ENCODE assay signal across 14 cellular contexts in the genomic region with DNA sequence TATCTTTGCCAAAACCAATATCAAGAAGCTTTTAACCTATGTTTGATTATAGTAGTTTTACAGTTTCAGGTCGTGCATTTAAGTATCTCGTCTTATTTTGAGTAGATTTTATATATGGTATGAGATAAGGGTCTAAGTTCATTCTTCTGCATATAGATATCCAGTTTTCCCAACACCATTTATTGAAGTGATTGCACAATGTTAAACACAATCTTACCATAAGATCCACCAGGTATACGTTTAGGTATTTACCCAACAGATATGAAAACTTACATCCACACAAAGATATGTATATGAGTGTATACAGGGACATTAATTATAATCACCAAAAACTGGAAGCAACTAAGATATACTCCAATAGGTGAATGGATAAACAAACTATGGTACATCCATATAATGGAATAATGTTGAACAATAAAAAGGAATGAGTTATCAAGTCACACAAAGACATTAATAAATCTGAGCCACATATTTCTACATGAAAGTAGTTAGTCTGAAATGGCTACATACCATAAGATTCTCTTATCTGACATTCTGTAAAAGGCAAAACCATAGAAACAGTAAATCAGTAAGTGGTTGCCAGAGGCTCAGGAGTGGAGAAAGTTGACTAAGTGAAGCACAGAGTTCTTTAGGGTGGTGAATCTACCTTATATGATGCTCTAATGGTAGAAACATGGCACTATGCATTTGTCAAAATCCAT.
DNase-seq lines count a peak whose midpoint lies in the region; ATAC-seq and TF ChIP-seq lines count a peak whose summit lies in the region.
"Had no signal": no experiment of that assay in that cellular context is flagged by ENCODE, and none has a peak within 500 bp of the region (broad histone marks: within the 10 kb centered on the region; RNA-seq: fewer than 3 reads in every experiment).

No MANE protein-coding gene starts in this region.

- H2BK12ac ChIP-seq in mesenchymal stem cell (ENCODE audit: low read length in 2 of 2): no peak overlapping the region

- H2BK120ac ChIP-seq in IMR-90 (ENCODE audit: low read depth, low read length): peak overlapping the region; percentile 83; the same call in 1 of the 2 replicates
- no peak overlapping the region for H2BK120ac ChIP-seq in mesenchymal stem cell (ENCODE audit: low read depth, low read length)

- H2AFZ ChIP-seq in IMR-90 (replicated peaks; ENCODE audit: low read length, poor library complexity): no peak overlapping the region
- H2AFZ ChIP-seq in mesenchymal stem cell (ENCODE audit: low read depth, low read length): no peak overlapping the region

- no peaks in the 10 kb centered on the region for H4K20me1 ChIP-seq in IMR-90 (ENCODE audit: insufficient read depth, low read length)
- H4K20me1 ChIP-seq: BLaER1 treated with 17β-estradiol and CSF1 and Interleukin-3, amounts not matched to agents 10 nM and 100 nM had no signal

- WGBS in IMR-90 (ENCODE audit: extremely low coverage in 2 of 2, insufficient read length in 1 of 2), 2 experiments: no CpG with 5 or more reads among the region's 3 CpGs
- no CpG with 5 or more reads among the region's 3 CpGs for WGBS in mesenchymal stem cell
- WGBS in ovary, 3 donors: 80 to 83% (median 82%) methylated on average over 3 of the region's 3 CpGs

- peak overlapping the region; percentile 86; the same call in 1 of the 2 replicates for H3K18ac ChIP-seq in IMR-90 (ENCODE audit: low read depth, low read length)
- H3K18ac ChIP-seq in mesenchymal stem cell (ENCODE audit: low read depth in 1 of 2, low read length in 2 of 2): no peak overlapping the region

- ATAC-seq in IMR-90 (ENCODE audit: low read depth) (no peak), HG03025 (IDR thresholded peaks at IDR 0.05; ENCODE audit: low FRiP score, unreplicated experiment) (no peak)
- ATAC-seq: CD8-positive, alpha-beta T cell; GM12878 had no signal

- POLR2A ChIA-PET in IMR-90 (lab: Charles Lee; ENCODE audit: unreplicated experiment): no interaction called here

- H3K23ac ChIP-seq in IMR-90 (ENCODE audit: low read depth, low read length) (no peak overlapping the region), mesenchymal stem cell (ENCODE audit: low read length in 2 of 2) (no peak overlapping the region)

- dilution Hi-C loops in IMR-90 (cut with HindIII; ENCODE audit: low sequenced_read_pairs, unreplicated experiment): no loop called here

- no peak overlapping the region for H3K9ac ChIP-seq in IMR-90 (ENCODE audit: low read depth, low read length)
- no peak overlapping the region for H3K9ac ChIP-seq in mesenchymal stem cell (ENCODE audit: low read length)
- H3K9ac ChIP-seq: BLaER1 treated with 17β-estradiol and CSF1 and Interleukin-3, amounts not matched to agents 10 nM and 100 nM had no signal

- no peak overlapping the region for H3K4ac ChIP-seq in IMR-90 (ENCODE audit: low read depth, low read length)
- no peak overlapping the region for H3K4ac ChIP-seq in mesenchymal stem cell (ENCODE audit: low read depth in 1 of 2, low read length in 2 of 2)

- in situ Hi-C loops in IMR-90 (cut with MboI; ENCODE audit: low sequenced_read_pairs): no loop called here

- H4K8ac ChIP-seq in IMR-90 (ENCODE audit: low read depth in 2 of 2, low read length in 2 of 2): no peak overlapping the region
- no peak overlapping the region for H4K8ac ChIP-seq in mesenchymal stem cell (ENCODE audit: low read length)

- peak overlapping the region; percentile 61 for H2BK20ac ChIP-seq in IMR-90 (ENCODE audit: low read depth, low read length)

- TF ChIP-seq CTCF in IMR-90 (conservative IDR thresholded peaks at IDR 0.05; ENCODE audit: low read depth, low read length) (no peak), ovary (IDR thresholded peaks at IDR 0.05) (no peak)

- no peak overlapping the region; the same call in 1 of the 2 replicates for H4K5ac ChIP-seq in IMR-90 (ENCODE audit: low read depth, low read length)

- H3K4me3 ChIP-seq in IMR-90 (ENCODE audit: insufficient read depth, low read depth, low read length) (no peak overlapping the region), mesenchymal stem cell (ENCODE audit: insufficient read depth in 1 of 2, low read depth in 1 of 2, low read length in 2 of 2) (no peak overlapping the region), ovary (no peak overlapping the region)
- H3K4me3 ChIP-seq: BLaER1 treated with 17β-estradiol and CSF1 and Interleukin-3, amounts not matched to agents 10 nM and 100 nM; GM12878; HAP-1 had no signal

- H2BK15ac ChIP-seq in IMR-90 (ENCODE audit: low read depth, low read length): no peak overlapping the region
- no peak overlapping the region for H2BK15ac ChIP-seq in mesenchymal stem cell (ENCODE audit: low read depth, poor library complexity, severe bottlenecking)

- TF ChIP-seq EP300 in ovary (IDR thresholded peaks at IDR 0.05): no peak

- CTCF ChIA-PET in IMR-90 (lab: Yijun Ruan, JAX): no interaction called here

- H3K27ac ChIP-seq in IMR-90 (ENCODE audit: insufficient read depth, low read length): no peak overlapping the region
- peak overlapping the region; percentile 29 for H3K27ac ChIP-seq in mesenchymal stem cell (ENCODE audit: low read length, poor library complexity, severe bottlenecking)
- H3K27ac ChIP-seq in ovary: no peak overlapping the region
- H3K27ac ChIP-seq: BLaER1 treated with 17β-estradiol and CSF1 and Interleukin-3, amounts not matched to agents 10 nM and 100 nM; HL-60 had no signal

- peak overlapping the region; percentile 30; the same call in 1 of the 2 replicates for H3K4me2 ChIP-seq in IMR-90 (ENCODE audit: low read depth, low read length)
- H3K4me2 ChIP-seq in mesenchymal stem cell (ENCODE audit: low read length, poor library complexity, severe bottlenecking): no peak overlapping the region
- H3K4me2 ChIP-seq: BLaER1 treated with 17β-estradiol and CSF1 and Interleukin-3, amounts not matched to agents 10 nM and 100 nM had no signal

- no peak for TF ChIP-seq RAD21 in IMR-90 (IDR thresholded peaks at IDR 0.05; ENCODE audit: low read length)

- peaks cover 4% of the 10 kb centered on the region for H3K9me3 ChIP-seq in IMR-90 (ENCODE audit: control insufficient read depth, insufficient read depth, low read length)
- H3K9me3 ChIP-seq in mesenchymal stem cell (ENCODE audit: control insufficient read depth, low read length): no peaks in the 10 kb centered on the region
- H3K9me3 ChIP-seq in ovary: no peaks in the 10 kb centered on the region
- H3K9me3 ChIP-seq: BLaER1 treated with 17β-estradiol and CSF1 and Interleukin-3, amounts not matched to agents 10 nM and 100 nM had no signal

- H3K56ac ChIP-seq in IMR-90 (ENCODE audit: extremely low read depth, insufficient read depth, low read length): no peak overlapping the region

- peaks cover 6% of the 10 kb centered on the region; the same call in 1 of the 2 replicates for H3K4me1 ChIP-seq in IMR-90 (ENCODE audit: control insufficient read depth, insufficient read depth, low read length)
- no peaks in the 10 kb centered on the region for H3K4me1 ChIP-seq in mesenchymal stem cell (ENCODE audit: control insufficient read depth, insufficient read depth, low read depth, low read length)
- no peaks in the 10 kb centered on the region for H3K4me1 ChIP-seq in ovary (ENCODE audit: insufficient read depth)
- H3K4me1 ChIP-seq: BLaER1 treated with 17β-estradiol and CSF1 and Interleukin-3, amounts not matched to agents 10 nM and 100 nM had no signal

- H2BK5ac ChIP-seq in IMR-90 (ENCODE audit: low read depth, low read length, poor library complexity, severe bottlenecking): peak overlapping the region; percentile 85
- H2BK5ac ChIP-seq in mesenchymal stem cell (ENCODE audit: low read depth, low read length, poor library complexity, severe bottlenecking): no peak overlapping the region

- H3K27me3 ChIP-seq in IMR-90 (ENCODE audit: control insufficient read depth, insufficient read depth, low read length) (no peaks in the 10 kb centered on the region), mesenchymal stem cell (ENCODE audit: control insufficient read depth in 1 of 2, insufficient read depth in 1 of 2, low read length in 2 of 2) (no peaks in the 10 kb centered on the region), ovary (no peaks in the 10 kb centered on the region)
- H3K27me3 ChIP-seq: BLaER1 treated with 17β-estradiol and CSF1 and Interleukin-3, amounts not matched to agents 10 nM and 100 nM had no signal

- no peak for TF ChIP-seq POLR2A in IMR-90 (IDR thresholded peaks at IDR 0.05; ENCODE audit: low read depth, low read length)
- no peak for TF ChIP-seq POLR2A in ovary (IDR thresholded peaks at IDR 0.05)

- intact Hi-C loops in IMR-90 (cut with micrococcal nuclease): no loop called here
- intact Hi-C loops in ovary (cut with DNase I): no loop called here

- DNase-seq in EH (ENCODE audit: low read depth) (peak; percentile 43), IMR-90 (peak; percentile 23), astrocyte of the hippocampus (ENCODE audit: low read depth, low spot score) (peak; percentile 10), mesenchymal stem cell (no peak), ovary (no peak)
- DNase-seq in activated effector memory CD4-positive, alpha-beta T cell treated with Interleukin-2 at 50 U/mL for 16 hours: no peak
- DNase-seq: Calu3; CD8-positive, alpha-beta T cell; DMS79 treated with DMSO at 0.1 percent for 48 hours had no signal

- H3K79me1 ChIP-seq in IMR-90 (ENCODE audit: low read depth in 1 of 2, low read length in 2 of 2) (no peaks in the 10 kb centered on the region), mesenchymal stem cell (replicated peaks; ENCODE audit: low read length, poor library complexity, severe bottlenecking) (no peaks in the 10 kb centered on the region)

- no peaks in the 10 kb centered on the region; the same call in 1 of the 2 replicates for H3K9me1 ChIP-seq in IMR-90 (ENCODE audit: insufficient read depth, low read length)

- H3K36me3 ChIP-seq in IMR-90 (ENCODE audit: control insufficient read depth, insufficient read depth, low read length) (no peaks in the 10 kb centered on the region), mesenchymal stem cell (ENCODE audit: control insufficient read depth in 1 of 2, insufficient read depth in 2 of 2, low read depth in 1 of 2, low read length in 2 of 2) (no peaks in the 10 kb centered on the region), ovary (no peaks in the 10 kb centered on the region)
- H3K36me3 ChIP-seq: BLaER1 treated with 17β-estradiol and CSF1 and Interleukin-3, amounts not matched to agents 10 nM and 100 nM; HAP-1 had no signal

- no peak overlapping the region for H2AK9ac ChIP-seq in IMR-90 (replicated peaks; ENCODE audit: low read depth, low read length, poor library complexity)

- H3K14ac ChIP-seq in IMR-90 (replicated peaks; ENCODE audit: low read depth, low read length): no peak overlapping the region
- H3K14ac ChIP-seq in mesenchymal stem cell (ENCODE audit: low read length in 2 of 2): no peak overlapping the region

- H4K91ac ChIP-seq in IMR-90 (ENCODE audit: insufficient read depth, low read depth, low read length) (no peak overlapping the region; the same call in 1 of the 2 replicates), mesenchymal stem cell (ENCODE audit: low read length) (no peak overlapping the region)

- H2AK5ac ChIP-seq in IMR-90 (ENCODE audit: low read depth, low read length): no peak overlapping the region
- no peak overlapping the region for H2AK5ac ChIP-seq in mesenchymal stem cell (ENCODE audit: low read length, severe bottlenecking)

- BruUV-seq in IMR-90 (replicated peaks; lab: Mats Ljungman, UMichigan): no TSS peak

TF ChIP-seq in IMR-90, 13 proteins besides CTCF, POLR2A, EP300 and RAD21 (continues in another document):
- TF ChIP-seq RFX5 (IDR thresholded peaks at IDR 0.05; ENCODE audit: low read depth, low read length) (no peak), SMC3 (IDR thresholded peaks at IDR 0.05; ENCODE audit: low read depth, low read length) (no peak)

Comparison
In these comparisons a context has a peak if more than half of its experiments do, and no peak if none do; other contexts are left out.
1. DNase-seq: peak in EH (single experiment), IMR-90 (single experiment) and astrocyte of the hippocampus (single experiment); none in mesenchymal stem cell (single experiment), ovary (0 of 5) and activated effector memory CD4-positive, alpha-beta T cell treated with Interleukin-2 at 50 U/mL for 16 hours (single experiment).